ENCODE assay signal across 11 cellular contexts in the genomic region with DNA sequence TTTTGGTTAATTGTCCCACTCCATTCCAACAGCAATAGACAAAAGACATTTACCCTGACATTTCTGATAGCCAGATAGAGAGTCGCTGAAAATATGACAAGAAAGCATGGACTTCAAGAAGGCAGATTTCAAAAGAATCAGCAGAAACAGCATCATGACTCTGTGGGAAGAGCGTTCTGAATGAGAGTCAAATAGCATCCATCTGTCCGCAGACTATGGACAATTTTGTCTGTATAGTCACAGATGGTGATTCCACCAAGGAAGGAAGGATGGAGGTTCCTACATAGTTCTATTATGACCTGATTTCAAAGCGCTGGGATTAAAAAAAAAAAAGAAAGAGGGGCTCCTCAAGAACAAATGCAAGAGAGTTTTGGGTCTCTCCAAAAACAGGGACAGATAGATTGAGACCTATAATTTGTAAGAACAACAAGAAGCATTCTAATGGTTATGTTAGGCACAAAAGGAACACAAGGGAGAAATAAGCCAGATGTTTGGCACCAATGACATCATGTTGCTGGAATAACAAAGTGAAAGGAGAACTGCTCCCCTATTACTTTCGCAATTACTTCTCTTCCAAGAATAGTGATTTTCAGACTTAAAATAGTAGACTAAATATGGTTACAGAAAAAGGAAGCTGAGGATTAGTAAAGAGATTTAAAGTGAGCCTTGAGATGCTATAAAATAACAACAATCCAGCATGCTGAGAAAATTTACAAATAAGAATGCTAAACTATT. TPM values are rescaled to one million over a fixed set of nuclear protein-coding genes. Genes with fewer than 3 reads are reported as not detected.
DNase-seq lines count a peak whose midpoint lies in the region; ATAC-seq and TF ChIP-seq lines count a peak whose summit lies in the region.
"Had no signal": no experiment of that assay in that cellular context is flagged by ENCODE, and none has a peak within 500 bp of the region (broad histone marks: within the 10 kb centered on the region; RNA-seq: fewer than 3 reads in every experiment).

No MANE protein-coding gene starts in this region.

- H3K36me3 ChIP-seq in spleen (no peaks in the 10 kb centered on the region), WERI-Rb-1 (no peaks in the 10 kb centered on the region)
- H3K36me3 ChIP-seq: ovary, SJSA1 had no signal

- no peaks in the 10 kb centered on the region for H3K9me3 Mint-ChIP-seq in activated naive CD4-positive, alpha-beta T cell treated with anti-CD3 and anti-CD28 coated beads for 36 hours

- H3K4me3 Mint-ChIP-seq in activated naive CD4-positive, alpha-beta T cell treated with anti-CD3 and anti-CD28 coated beads for 36 hours = no peak overlapping the region

- H3K4me3 ChIP-seq in coronary artery (no peak overlapping the region), spleen (no peak overlapping the region), WERI-Rb-1 (ENCODE audit: low read depth, low read length) (no peak overlapping the region)
- H3K4me3 ChIP-seq: ovary, SJSA1 had no signal

- no peaks in the 10 kb centered on the region for H3K9me3 ChIP-seq in spleen
- no peaks in the 10 kb centered on the region for H3K9me3 ChIP-seq in WERI-Rb-1 (ENCODE audit: severe bottlenecking)
- H3K9me3 ChIP-seq: ovary, SJSA1 had no signal

- ATAC-seq in GM18858 (IDR thresholded peaks at IDR 0.05; ENCODE audit: unreplicated experiment) = peak; percentile 45
- ATAC-seq in HG03342 (IDR thresholded peaks at IDR 0.05; ENCODE audit: unreplicated experiment) = peak; percentile 65
- ATAC-seq in left lobe of liver = no peak

- no peak for TF ChIP-seq POLR2A in spleen (IDR thresholded peaks at IDR 0.05)

- peaks cover 28% of the 10 kb centered on the region for H3K4me1 Mint-ChIP-seq in activated naive CD4-positive, alpha-beta T cell treated with anti-CD3 and anti-CD28 coated beads for 36 hours (ENCODE audit: low read depth)

- no peak for DNase-seq in coronary artery (ENCODE audit: low spot score)
- DNase-seq in spleen = no peak
- no peak for DNase-seq in amygdala (lab: John Stamatoyannopoulos, UW)
- DNase-seq in left lobe of liver (ENCODE audit: low spot score) = no peak
- DNase-seq in activated naive CD4-positive, alpha-beta T cell treated with anti-CD3 and anti-CD28 coated beads for 36 hours = no peak
- DNase-seq in WERI-Rb-1 = no peak
- DNase-seq: central memory CD4-positive, alpha-beta T cell; ovary had no signal

- H3K27ac ChIP-seq in coronary artery (peak overlapping the region; percentile 68 to 84), spleen (peak overlapping the region in 6 of 8 donors; percentile 23 to 68 (median 38)), WERI-Rb-1 (no peak overlapping the region)
- H3K27ac ChIP-seq: ovary, SJSA1 had no signal

- H3K36me3 Mint-ChIP-seq in activated naive CD4-positive, alpha-beta T cell treated with anti-CD3 and anti-CD28 coated beads for 36 hours (ENCODE audit: low read depth) = no peaks in the 10 kb centered on the region

- H3K27ac Mint-ChIP-seq in activated naive CD4-positive, alpha-beta T cell treated with anti-CD3 and anti-CD28 coated beads for 36 hours = no peak overlapping the region

- no peaks in the 10 kb centered on the region for H3K27me3 ChIP-seq in spleen (replicated peaks in 1 of 7)
- H3K27me3 ChIP-seq in WERI-Rb-1 (ENCODE audit: insufficient read depth, low read depth, severe bottlenecking) = no peaks in the 10 kb centered on the region
- H3K27me3 ChIP-seq: ovary, SJSA1 had no signal

- WGBS in spleen, 5 donors = 78 to 83% (median 81%) methylated on average over 5 of the region's 5 CpGs

- H3K27me3 Mint-ChIP-seq in activated naive CD4-positive, alpha-beta T cell treated with anti-CD3 and anti-CD28 coated beads for 36 hours (ENCODE audit: low read depth) = peaks cover 10% of the 10 kb centered on the region

- TF ChIP-seq CTCF in coronary artery (IDR thresholded peaks at IDR 0.05) (no peak), spleen (IDR thresholded peaks at IDR 0.05 in 8 of 11, conservative IDR thresholded peaks at IDR 0.05 in 3 of 11) (no peak), WERI-Rb-1 (IDR thresholded peaks at IDR 0.05; ENCODE audit: low read depth, low read length) (no peak)

- intact Hi-C loops in spleen (cut with DNase I; ENCODE audit: low total_unique reads) = no loop called here
- intact Hi-C loops in activated naive CD4-positive, alpha-beta T cell treated with anti-CD3 and anti-CD28 coated beads for 36 hours (cut with micrococcal nuclease) = loop anchor here (2.0 kb wide), 1 partner anchor 27 kb away; no protein-coding TSS in a partner anchor

- H3K4me1 ChIP-seq in spleen = peaks cover 0 to 48% (median 19%) of the 10 kb centered on the region in 6 donors
- H3K4me1 ChIP-seq: SJSA1 had no signal

- CTCF ChIA-PET in activated naive CD4-positive, alpha-beta T cell treated with anti-CD3 and anti-CD28 coated beads for 36 hours (lab: Charles Lee) = no interaction called here

RNA-seq across cellular contexts. Expression of a gene that starts 28.5 kb away (rescaled TPM):
- total RNA-seq in spleen (100 to 1,000 TPM in 1 of 7 donors, 10 to 100 TPM in 6; 31.2 to 116 (median 46.3) TPM), left lobe of liver (0.96 TPM)
- polyA plus RNA-seq in spleen = 1 to 10 TPM; 2.3 to 7.8 (median 2.5) TPM
- 1 to 10 TPM; 4.2 to 4.5 TPM for total RNA-seq in activated naive CD4-positive, alpha-beta T cell treated with anti-CD3 and anti-CD28 coated beads for 36 hours

Comparison
In these comparisons a context has a peak if more than half of its experiments do, and no peak if none do; other contexts are left out.
1. RNA of a gene that starts 28.5 kb away (total RNA-seq): 31.2 to 116 TPM in spleen; 4.2 to 4.5 TPM in activated naive CD4-positive, alpha-beta T cell treated with anti-CD3 and anti-CD28 coated beads for 36 hours and 0.96 TPM in left lobe of liver (single experiment); every median in the first group is over 4 times any median in the second.